In genomic region chr2:174997110-174997509, GRCh38 we compare ENCODE assay signal across 21 cellular contexts. TPM values are rescaled to one million over a fixed set of nuclear protein-coding genes. Genes with fewer than 3 reads are reported as not detected.
DNase-seq lines count a peak whose midpoint lies in the region; ATAC-seq, FAIRE-seq and TF ChIP-seq lines count a peak whose summit lies in the region.
"Had no signal": no experiment of that assay in that cellular context is flagged by ENCODE, and none has a peak within 500 bp of the region (broad histone marks: within the 10 kb centered on the region; RNA-seq: fewer than 3 reads in every experiment).

No MANE protein-coding gene starts in this region.

- 55 to 60% methylated on average over 3 of the region's 3 CpGs for WGBS in lung, 2 donors

- H3K36me3 ChIP-seq in lung (ENCODE audit: control insufficient read depth in 2 of 2, insufficient read depth in 2 of 2, low read length in 2 of 2), result no peaks in the 10 kb centered on the region
- no peaks in the 10 kb centered on the region for H3K36me3 ChIP-seq in kidney (ENCODE audit: control insufficient read depth in 1 of 2, insufficient read depth in 2 of 2, low read length in 2 of 2)
- H3K36me3 ChIP-seq: BE2C, Peyer's patch had no signal

- no peak for FAIRE-seq in kidney (lab: Jason Lieb, UNC)
- FAIRE-seq: A549 had no signal

- H3K27me3 ChIP-seq in lung (ENCODE audit: control insufficient read depth, insufficient read depth), result no peaks in the 10 kb centered on the region
- H3K27me3 ChIP-seq: BE2C, Peyer's patch had no signal

- peaks cover 10% of the 10 kb centered on the region for H3K36me3 Mint-ChIP-seq in T-helper 17 cell (ENCODE audit: low read depth)
- no peaks in the 10 kb centered on the region for H3K36me3 Mint-ChIP-seq in activated T-cell treated with anti-CD3 and anti-CD28 coated beads, Interleukin-2, amount 50 U/mL, for 4 hours (ENCODE audit: insufficient read depth)

- intact Hi-C loops in kidney (cut with DNase I), result no loop called here

- no peak overlapping the region for H3K4me3 Mint-ChIP-seq in T-helper 17 cell
- H3K4me3 Mint-ChIP-seq in activated T-cell treated with anti-CD3 and anti-CD28 coated beads, Interleukin-2, amount 50 U/mL, for 4 hours, result no peak overlapping the region

- H3K9me3 ChIP-seq in T-helper 17 cell (ENCODE audit: control insufficient read depth, low read length, poor library complexity, severe bottlenecking), result no peaks in the 10 kb centered on the region
- H3K9me3 ChIP-seq in lung (ENCODE audit: control insufficient read depth in 2 of 2, insufficient read depth in 1 of 2, low read length in 1 of 2), result no peaks in the 10 kb centered on the region
- no peaks in the 10 kb centered on the region for H3K9me3 ChIP-seq in kidney (ENCODE audit: control insufficient read depth in 1 of 2, low read length in 2 of 2)
- H3K9me3 ChIP-seq: A549, BE2C, Peyer's patch had no signal

- no peak for TF ChIP-seq CTCF in AG10803 (conservative IDR thresholded peaks at IDR 0.05; ENCODE audit: low read length)
- no peak for TF ChIP-seq CTCF in fibroblast of mammary gland (conservative IDR thresholded peaks at IDR 0.05; ENCODE audit: control insufficient read depth, insufficient read depth, low read depth, low read length)
- TF ChIP-seq CTCF in lung (IDR thresholded peaks at IDR 0.05; ENCODE audit: control extremely low read depth, extremely low read depth), result no peak
- no peak for TF ChIP-seq CTCF in kidney (IDR thresholded peaks at IDR 0.05; ENCODE audit: borderline replicate concordance, extremely low read depth, insufficient read depth)

- no peak for ATAC-seq in T-helper 17 cell
- ATAC-seq in lung (ENCODE audit: insufficient read depth, low FRiP score), result peak; percentile 19
- ATAC-seq in GM21528 (IDR thresholded peaks at IDR 0.05; ENCODE audit: low FRiP score, unreplicated experiment), result no peak
- ATAC-seq in GM19351 (IDR thresholded peaks at IDR 0.05; ENCODE audit: unreplicated experiment), result no peak
- no peak for ATAC-seq in activated T-cell treated with anti-CD3 and anti-CD28 coated beads, Interleukin-2, amount 50 U/mL, for 4 hours

- H3K4me3 ChIP-seq in AG10803 (ENCODE audit: low read length) (no peak overlapping the region), fibroblast of mammary gland (ENCODE audit: control insufficient read depth, low read depth, low read length) (no peak overlapping the region), lung (no peak overlapping the region), kidney (ENCODE audit: low read length in 2 of 2) (no peak overlapping the region)
- H3K4me3 ChIP-seq: A549, Peyer's patch had no signal

- H3K27me3 Mint-ChIP-seq in T-helper 17 cell, result peaks cover 47% of the 10 kb centered on the region
- peaks cover 37% of the 10 kb centered on the region for H3K27me3 Mint-ChIP-seq in activated T-cell treated with anti-CD3 and anti-CD28 coated beads, Interleukin-2, amount 50 U/mL, for 4 hours (ENCODE audit: low read depth)

- H3K9me3 Mint-ChIP-seq in activated T-cell treated with anti-CD3 and anti-CD28 coated beads, Interleukin-2, amount 50 U/mL, for 4 hours, result no peaks in the 10 kb centered on the region

- H3K27ac ChIP-seq in lung (ENCODE audit: low read depth in 1 of 2, low read length in 1 of 2) (no peak overlapping the region), kidney (ENCODE audit: low read depth in 2 of 2, low read length in 2 of 2) (no peak overlapping the region)
- H3K27ac ChIP-seq: HL-60, Peyer's patch had no signal

- DNase-seq in AG10803 (ENCODE audit: low read depth) (peak; percentile 18), T-helper 17 cell (no peak), fibroblast of mammary gland (ENCODE audit: low read depth) (peak; percentile 36), lung (ENCODE audit: low spot score) (no peak), kidney (no peak)
- DNase-seq in activated T-cell treated with anti-CD3 and anti-CD28 coated beads, Interleukin-2, amount 50 U/mL, for 4 hours, result no peak
- DNase-seq: BE2C, DMS79, H7, KBM-7, NCI-H1092 treated with DMSO at 0.1 percent for 48 hours, NCI-H146, NCI-H2029 treated with DMSO at 0.1 percent for 48 hours, NCI-H2171 treated with DMSO at 0.1 percent for 48 hours, NCI-H526, Peyer's patch had no signal

- peak overlapping the region; percentile 75 for H3K27ac Mint-ChIP-seq in T-helper 17 cell

- H3K4me1 ChIP-seq in lung (ENCODE audit: control insufficient read depth in 2 of 2, insufficient read depth in 2 of 2, low read length in 2 of 2) (peaks cover 0 to 5% of the 10 kb centered on the region in 2 donors), kidney (ENCODE audit: control insufficient read depth in 1 of 2, insufficient read depth in 1 of 2, low read depth in 1 of 2, low read length in 2 of 2) (no peaks in the 10 kb centered on the region)
- H3K4me1 ChIP-seq: BE2C, Peyer's patch had no signal

- H3K4me1 Mint-ChIP-seq in T-helper 17 cell, result peaks cover 7% of the 10 kb centered on the region
- no peaks in the 10 kb centered on the region for H3K4me1 Mint-ChIP-seq in activated T-cell treated with anti-CD3 and anti-CD28 coated beads, Interleukin-2, amount 50 U/mL, for 4 hours (ENCODE audit: low read depth)

- H3K9ac ChIP-seq in kidney (ENCODE audit: low read length in 2 of 2), result no peak overlapping the region

RNA-seq across cellular contexts. Expression of gene CHN1, which starts 8.1 kb away (rescaled TPM):
- 10 to 100 TPM; 16.5 to 16.6 TPM for total RNA-seq in T-helper 17 cell
- 10 to 100 TPM; 15.2 to 80.9 TPM for total RNA-seq in lung
- 10 to 100 TPM in 1 of 2 donors, 1 to 10 TPM in 1; 6.8 to 13.8 TPM for polyA plus RNA-seq in lung
- total RNA-seq in kidney, result 14.1 TPM
- polyA plus RNA-seq in kidney (ENCODE audit: insufficient read depth, low read depth, low replicate concordance), result 6.5 TPM
- total RNA-seq in activated T-cell treated with anti-CD3 and anti-CD28 coated beads, Interleukin-2, amount 50 U/mL, for 4 hours, result 1 to 10 TPM; 3.2 to 7.5 (median 6.9) TPM
- total RNA-seq: HT-29 had no signal

Comparison
In these comparisons a context has a peak if more than half of its experiments do, and no peak if none do; other contexts are left out.
1. DNase-seq: peak in AG10803 (single experiment) and fibroblast of mammary gland (single experiment); none in T-helper 17 cell (0 of 3), lung (single experiment), kidney (single experiment) and activated T-cell treated with anti-CD3 and anti-CD28 coated beads, Interleukin-2, amount 50 U/mL, for 4 hours (single experiment).